In genomic region chr19:18479964-18480723, GRCh38 we compare ENCODE assay signal across 8 cellular contexts. TPM values are rescaled to one million over a fixed set of nuclear protein-coding genes. Genes with fewer than 3 reads are reported as not detected.
DNase-seq lines count a peak whose midpoint lies in the region; ATAC-seq and TF ChIP-seq lines count a peak whose summit lies in the region.

No MANE protein-coding gene starts in this region.

- intact Hi-C loops in breast epithelium (cut with DNase I; ENCODE audit: low total_unique reads), result no loop called here
- intact Hi-C loops in lower lobe of right lung (cut with DNase I), result no loop called here
- intact Hi-C loops in upper lobe of right lung (cut with DNase I), result no loop called here

- peak overlapping the region; percentile 83 to 98 for H3K27ac ChIP-seq in breast epithelium
- H3K27ac ChIP-seq in lower lobe of right lung, result peak overlapping the region; percentile 87
- peak overlapping the region; percentile 85 for H3K27ac ChIP-seq in upper lobe of right lung

- H3K4me1 ChIP-seq in breast epithelium (peaks cover 34% of the 10 kb centered on the region in 2 donors), lower lobe of right lung (peaks cover 84% of the 10 kb centered on the region), upper lobe of right lung (peaks cover 68% of the 10 kb centered on the region)

- DNase-seq in AG09319 (ENCODE audit: extremely low read depth, low read depth) (peak; percentile 41), NCI-H146 treated with DMSO at 0.1 percent for 48 hours (lab: John Stamatoyannopoulos, UW; ENCODE audit: unreplicated experiment) (peak; percentile 51), breast epithelium (ENCODE audit: low spot score in 2 of 2) (peak in 1 of 2 donors; percentile 71), lower lobe of right lung (peak; percentile 74), upper lobe of right lung (peak; percentile 81), ecto neural progenitor cell (ENCODE audit: low spot score) (no peak)
- no peak for DNase-seq in stimulated activated CD4-positive, alpha-beta T cell treated with anti-CD3 and anti-CD28 coated beads, Interleukin-4, amount 100 ng/mL, for 24 hours

- ATAC-seq in lower lobe of right lung (peak; percentile 79), upper lobe of right lung (peak; percentile 74), GM19397 (IDR thresholded peaks at IDR 0.05; ENCODE audit: unreplicated experiment) (no peak)

- no peaks in the 10 kb centered on the region for H3K36me3 ChIP-seq in breast epithelium
- H3K36me3 ChIP-seq in lower lobe of right lung, result no peaks in the 10 kb centered on the region
- no peaks in the 10 kb centered on the region for H3K36me3 ChIP-seq in upper lobe of right lung

- no peak for TF ChIP-seq POLR2A in breast epithelium (IDR thresholded peaks at IDR 0.05)

- TF ChIP-seq CTCF in AG09319 (IDR thresholded peaks at IDR 0.05; ENCODE audit: low read depth, low read length) (no peak), breast epithelium (IDR thresholded peaks at IDR 0.05) (no peak), lower lobe of right lung (IDR thresholded peaks at IDR 0.05) (no peak), upper lobe of right lung (IDR thresholded peaks at IDR 0.05) (no peak)

- H3K4me3 ChIP-seq in breast epithelium (peak overlapping the region in 1 of 3 donors; percentile 50), lower lobe of right lung (peak overlapping the region; percentile 21), upper lobe of right lung (no peak overlapping the region)

- H3K27me3 ChIP-seq in breast epithelium (no peaks in the 10 kb centered on the region), lower lobe of right lung (ENCODE audit: low read depth) (no peaks in the 10 kb centered on the region), upper lobe of right lung (no peaks in the 10 kb centered on the region)

- H3K9me3 ChIP-seq in breast epithelium, result no peaks in the 10 kb centered on the region
- no peaks in the 10 kb centered on the region for H3K9me3 ChIP-seq in lower lobe of right lung
- H3K9me3 ChIP-seq in upper lobe of right lung, result no peaks in the 10 kb centered on the region

RNA-seq across cellular contexts. Expression of gene ELL, which starts 41.7 kb away (rescaled TPM):
- total RNA-seq in breast epithelium (10 to 100 TPM; 13.0 to 22.3 (median 15.7) TPM), lower lobe of right lung (19.7 TPM), upper lobe of right lung (17.7 TPM)

RNA-seq across cellular contexts. Expression of gene ISYNA1, which starts 42.2 kb away (rescaled TPM):
- total RNA-seq in breast epithelium, result 10 to 100 TPM in 2 of 3 donors, 1 to 10 TPM in 1; 7.4 to 42.9 (median 40.2) TPM
- 30.6 TPM for total RNA-seq in lower lobe of right lung
- total RNA-seq in upper lobe of right lung, result 34.6 TPM

Comparison
In these comparisons a context has a peak if more than half of its experiments do, and no peak if none do; other contexts are left out.
1. DNase-seq: peak in AG09319 (single experiment), NCI-H146 treated with DMSO at 0.1 percent for 48 hours (single experiment), lower lobe of right lung (single experiment) and upper lobe of right lung (single experiment); none in stimulated activated CD4-positive, alpha-beta T cell treated with anti-CD3 and anti-CD28 coated beads, Interleukin-4, amount 100 ng/mL, for 24 hours (single experiment) and ecto neural progenitor cell (single experiment).
2. Peak in every context shown above with its lines, with median percentiles within 50 percentile points of each other: H3K27ac ChIP-seq.